ENCODE assay signal across 18 cellular contexts in the genomic region with DNA sequence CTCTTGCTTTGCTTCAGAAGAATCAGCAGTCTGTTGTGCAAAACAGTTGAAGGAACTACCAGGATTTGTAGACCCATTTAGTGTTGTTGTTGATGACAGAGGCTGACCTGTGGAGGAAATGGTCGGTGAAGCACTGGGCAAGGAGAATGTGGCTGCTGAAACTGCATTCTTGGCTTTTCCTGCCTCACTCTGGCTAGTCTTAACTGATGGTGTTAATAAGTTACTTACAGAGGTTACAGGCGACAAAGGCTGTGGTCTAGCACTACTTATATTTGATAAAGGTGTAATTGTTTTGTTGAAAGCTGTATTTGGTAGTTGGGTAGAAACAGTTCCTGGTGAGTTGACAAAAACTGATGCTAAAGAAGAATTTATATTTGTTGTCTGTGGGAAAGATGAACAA. TPM values are rescaled to one million over a fixed set of nuclear protein-coding genes. Genes with fewer than 3 reads are reported as not detected.
DNase-seq lines count a peak whose midpoint lies in the region; ATAC-seq lines count a peak whose summit lies in the region.
"Had no signal": no experiment of that assay in that cellular context is flagged by ENCODE, and none has a peak within 500 bp of the region (broad histone marks: within the 10 kb centered on the region; RNA-seq: fewer than 3 reads in every experiment).

No MANE protein-coding gene starts in this region.

- DNase-seq in NK-92 treated with Interleukin-12 subunit alpha and Interleukin-12 subunit beta, amount 100 ng/mL, for 24 hours (lab: John Stamatoyannopoulos, UW) = peak; percentile 6
- DNase-seq in NK-92 (lab: John Stamatoyannopoulos, UW; ENCODE audit: unreplicated experiment) (no peak), left lobe of liver (ENCODE audit: low spot score) (no peak), NCI-H146 (lab: John Stamatoyannopoulos, UW) (no peak), NOMO-1 treated with DMSO at 0.1 percent for 48 hours (lab: John Stamatoyannopoulos, UW; ENCODE audit: unreplicated experiment) (no peak)
- DNase-seq: CD4-positive, alpha-beta T cell; KG1; midbrain; NCI-H1417; NCI-H446; tibial artery had no signal

- peak; percentile 56 for ATAC-seq in GM19452 (IDR thresholded peaks at IDR 0.05; ENCODE audit: unreplicated experiment)
- ATAC-seq in HG03521 (IDR thresholded peaks at IDR 0.05; ENCODE audit: unreplicated experiment) = peak; percentile 40
- ATAC-seq in left lobe of liver = peak; percentile 29
- no peak for ATAC-seq in HG02852 (IDR thresholded peaks at IDR 0.05; ENCODE audit: unreplicated experiment)
- ATAC-seq: Panc1 had no signal

RNA-seq across cellular contexts. Expression of a gene that starts 31.5 kb away (rescaled TPM):
- not detected for total RNA-seq in left lobe of liver
- total RNA-seq: activated T-helper 2 cell treated with anti-CD3 and anti-CD28 coated beads, Interferon-gamma antibody, Interleukin-2, Interleukin-4, amounts not matched to agents 10 μg/mL and 5 μg/mL and 100 μg/mL, durations not matched to agents 14 hours and 24 hours and 36 hours; CD4-positive, alpha-beta T cell; prostate gland; T-helper 1 cell treated with Interleukin-12 subunit alpha and Interleukin-12 subunit beta and Interleukin-4 antibody, amounts not matched to agents 30 ng/mL and 1 ng/mL, for 36 hours had no signal
